Comparison of ENCODE assay signal across 8 cellular contexts in the genomic region with DNA sequence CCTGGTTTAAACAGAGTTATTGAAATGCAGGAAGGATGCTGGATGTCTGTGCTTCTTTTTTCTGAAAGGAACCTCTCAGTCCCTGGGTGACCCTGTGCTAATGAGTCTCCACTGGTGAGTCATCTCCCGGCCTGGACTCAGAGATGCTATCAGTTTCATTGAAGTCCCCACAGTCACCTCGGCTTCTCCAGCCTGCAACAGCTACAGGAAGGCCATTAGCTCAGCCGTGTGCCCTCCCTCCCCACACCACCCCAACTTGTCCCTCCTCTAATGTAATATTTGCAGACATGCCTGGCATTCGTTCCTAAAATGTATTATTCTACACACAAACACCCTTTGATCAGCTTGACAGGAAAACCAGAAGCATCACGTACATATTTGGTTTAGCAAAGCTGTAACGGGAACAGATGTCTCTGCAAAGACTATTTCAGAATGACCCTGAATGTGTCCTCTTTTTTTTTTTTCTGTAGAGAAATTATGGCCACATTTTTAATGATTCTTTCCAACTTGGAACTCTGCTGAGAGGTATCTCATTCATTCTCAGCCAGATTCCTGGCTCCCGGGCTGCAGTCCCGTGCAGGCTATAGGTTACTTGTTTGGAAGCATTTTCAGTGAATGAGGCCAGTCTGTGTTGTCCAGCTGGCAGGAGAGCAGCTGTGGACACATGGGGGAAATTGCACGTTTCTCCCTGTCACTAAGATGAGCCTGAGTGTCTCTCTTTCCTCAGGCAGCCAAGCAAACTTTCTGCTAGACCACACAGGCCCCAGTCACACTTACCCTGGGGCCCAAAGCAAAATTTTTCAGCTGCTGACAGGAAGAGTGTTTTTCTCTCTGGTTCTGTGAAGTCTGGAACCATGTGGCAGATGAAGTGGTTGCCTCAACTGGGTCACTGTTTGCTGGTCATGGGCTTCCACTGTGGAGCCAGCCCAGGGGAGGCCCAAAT.
DNase-seq lines count a peak whose midpoint lies in the region; ATAC-seq and TF ChIP-seq lines count a peak whose summit lies in the region.

No MANE protein-coding gene starts in this region.

- peak overlapping the region; percentile 16; the same call in 1 of the 2 replicates for H3K9ac ChIP-seq in SK-N-SH

- H3K27me3 ChIP-seq in SK-N-SH (ENCODE audit: insufficient read depth) = no peaks in the 10 kb centered on the region

- no peak for TF ChIP-seq CTCF in SK-N-SH (IDR thresholded peaks at IDR 0.05)
- no peak for TF ChIP-seq CTCF in osteocyte (IDR thresholded peaks at IDR 0.05)
- no peak for TF ChIP-seq CTCF in coronary artery (IDR thresholded peaks at IDR 0.05)

- ATAC-seq in GM19467 (IDR thresholded peaks at IDR 0.05; ENCODE audit: unreplicated experiment) (peak; percentile 84), HG03442 (IDR thresholded peaks at IDR 0.05; ENCODE audit: unreplicated experiment) (peak; percentile 83), esophagus mucosa (peak; percentile 53)

- peaks cover 25 to 34% of the 10 kb centered on the region in 2 experiments for H3K4me1 ChIP-seq in SK-N-SH (ENCODE audit: control insufficient read depth in 1 of 2, insufficient read depth in 2 of 2, low read depth in 1 of 2, low read length in 1 of 2)

- H3K27ac Mint-ChIP-seq in osteocyte (ENCODE audit: unreplicated experiment) = peak overlapping the region; percentile 33

- no peaks in the 10 kb centered on the region for H3K27me3 Mint-ChIP-seq in osteocyte (ENCODE audit: unreplicated experiment)

- H3K4me2 ChIP-seq in SK-N-SH = peak overlapping the region; percentile 71

- peak overlapping the region in 1 of 2 experiments; percentile 14; a peak in 2 of 4 replicates for H3K4me3 ChIP-seq in SK-N-SH (ENCODE audit: low read depth in 2 of 2, low read length in 1 of 2)
- H3K4me3 ChIP-seq in coronary artery = no peak overlapping the region

- peak overlapping the region; percentile 17; the same call in 1 of the 2 replicates for H2AFZ ChIP-seq in SK-N-SH (ENCODE audit: low read depth)

- no peaks in the 10 kb centered on the region for H3K36me3 ChIP-seq in SK-N-SH (replicated peaks in 1 of 2; ENCODE audit: control insufficient read depth in 1 of 2, insufficient read depth in 2 of 2, low read length in 1 of 2)

- peak overlapping the region; percentile 74 to 97 for H3K27ac ChIP-seq in SK-N-SH (ENCODE audit: low read depth in 2 of 2, low read length in 1 of 2)
- H3K27ac ChIP-seq in coronary artery = no peak overlapping the region

- WGBS in SK-N-SH (ENCODE audit: low lambda C conversion rate) = 4% methylated on average over 9 of the region's 9 CpGs

- DNase-seq in EH (ENCODE audit: low read depth) (peak; percentile 93), SK-N-SH (peak; percentile 80), osteocyte (ENCODE audit: extremely low spot score, unreplicated experiment) (no peak), coronary artery (ENCODE audit: low spot score) (no peak), OCI-M2 (lab: John Stamatoyannopoulos, UW; ENCODE audit: unreplicated experiment) (no peak)

- no peaks in the 10 kb centered on the region for H3K9me3 ChIP-seq in SK-N-SH

- no peaks in the 10 kb centered on the region for H4K20me1 ChIP-seq in SK-N-SH (ENCODE audit: insufficient read depth)

- no peaks in the 10 kb centered on the region for H3K36me3 Mint-ChIP-seq in osteocyte (ENCODE audit: unreplicated experiment)

- peaks cover 41% of the 10 kb centered on the region for H3K4me1 Mint-ChIP-seq in osteocyte (ENCODE audit: unreplicated experiment)

- H3K9me2 ChIP-seq in SK-N-SH = no peaks in the 10 kb centered on the region

- H3K79me2 ChIP-seq in SK-N-SH (ENCODE audit: insufficient read depth) = no peaks in the 10 kb centered on the region

- TF ChIP-seq EP300 in SK-N-SH (IDR thresholded peaks at IDR 0.05; ENCODE audit: borderline replicate concordance in 1 of 2, low read depth in 1 of 2, low read length in 1 of 2) = peak; percentile 74 to 91; a peak in 2 of 4 replicates

- H3K4me3 Mint-ChIP-seq in osteocyte (ENCODE audit: unreplicated experiment) = no peak overlapping the region

- TF ChIP-seq RAD21 in SK-N-SH (IDR thresholded peaks at IDR 0.05; ENCODE audit: low read length) = peak; percentile 34

- CTCF ChIA-PET in SK-N-SH (lab: Yijun Ruan, JAX) = interaction anchor here (0.6 to 3.2 kb wide), 18 partner anchors 9 to 830 kb away, joined by 3 to 10 read pairs (median 3); no protein-coding TSS in a partner anchor

- POLR2A ChIA-PET in SK-N-SH (lab: Yijun Ruan, JAX) = interaction anchor here (0.6 to 2.5 kb wide), 7 partner anchors 13 to 539 kb away, joined by 3 to 8 read pairs (median 3); a partner anchor contains a TSS

- H3K9me3 Mint-ChIP-seq in osteocyte (ENCODE audit: unreplicated experiment) = no peaks in the 10 kb centered on the region

- H3F3A ChIP-seq in SK-N-SH (replicated peaks; ENCODE audit: insufficient read depth) = peaks cover 6% of the 10 kb centered on the region

TF ChIP-seq in SK-N-SH, 30 proteins besides CTCF, POLR2A, EP300 and RAD21 (continues in another document):
- TF ChIP-seq RCOR1 (IDR thresholded peaks at IDR 0.05; ENCODE audit: low read length) = peak; percentile 79
- TF ChIP-seq, protein P1, sequence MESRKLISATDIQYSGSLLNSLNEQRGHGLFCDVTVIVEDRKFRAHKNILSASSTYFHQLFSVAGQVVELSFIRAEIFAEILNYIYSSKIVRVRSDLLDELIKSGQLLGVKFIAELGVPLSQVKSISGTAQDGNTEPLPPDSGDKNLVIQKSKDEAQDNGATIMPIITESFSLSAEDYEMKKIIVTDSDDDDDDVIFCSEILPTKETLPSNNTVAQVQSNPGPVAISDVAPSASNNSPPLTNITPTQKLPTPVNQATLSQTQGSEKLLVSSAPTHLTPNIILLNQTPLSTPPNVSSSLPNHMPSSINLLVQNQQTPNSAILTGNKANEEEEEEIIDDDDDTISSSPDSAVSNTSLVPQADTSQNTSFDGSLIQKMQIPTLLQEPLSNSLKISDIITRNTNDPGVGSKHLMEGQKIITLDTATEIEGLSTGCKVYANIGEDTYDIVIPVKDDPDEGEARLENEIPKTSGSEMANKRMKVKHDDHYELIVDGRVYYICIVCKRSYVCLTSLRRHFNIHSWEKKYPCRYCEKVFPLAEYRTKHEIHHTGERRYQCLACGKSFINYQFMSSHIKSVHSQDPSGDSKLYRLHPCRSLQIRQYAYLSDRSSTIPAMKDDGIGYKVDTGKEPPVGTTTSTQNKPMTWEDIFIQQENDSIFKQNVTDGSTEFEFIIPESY (IDR thresholded peaks at IDR 0.05; ENCODE audit: borderline replicate concordance, low read depth) = no peak
- TF ChIP-seq TCF12 (IDR thresholded peaks at IDR 0.05) = peak; percentile 91
- peak; percentile 98 for TF ChIP-seq MXI1 (IDR thresholded peaks at IDR 0.05; ENCODE audit: low read depth, low read length)
- TF ChIP-seq FOXJ3 (CRISPR knock-in tag; IDR thresholded peaks at IDR 0.05) = peak; percentile 83
- TF ChIP-seq TAF1 (IDR thresholded peaks at IDR 0.05; ENCODE audit: borderline replicate concordance, low read depth, low read length) = no peak
- peak; percentile 47; the same call in 1 of the 2 replicates for TF ChIP-seq FOXM1 (IDR thresholded peaks at IDR 0.05; ENCODE audit: low read depth)
- TF ChIP-seq RXRA (IDR thresholded peaks at IDR 0.05; ENCODE audit: borderline replicate concordance, low read depth) = peak; percentile 97; the same call in 1 of the 2 replicates
- TF ChIP-seq, protein P2, sequence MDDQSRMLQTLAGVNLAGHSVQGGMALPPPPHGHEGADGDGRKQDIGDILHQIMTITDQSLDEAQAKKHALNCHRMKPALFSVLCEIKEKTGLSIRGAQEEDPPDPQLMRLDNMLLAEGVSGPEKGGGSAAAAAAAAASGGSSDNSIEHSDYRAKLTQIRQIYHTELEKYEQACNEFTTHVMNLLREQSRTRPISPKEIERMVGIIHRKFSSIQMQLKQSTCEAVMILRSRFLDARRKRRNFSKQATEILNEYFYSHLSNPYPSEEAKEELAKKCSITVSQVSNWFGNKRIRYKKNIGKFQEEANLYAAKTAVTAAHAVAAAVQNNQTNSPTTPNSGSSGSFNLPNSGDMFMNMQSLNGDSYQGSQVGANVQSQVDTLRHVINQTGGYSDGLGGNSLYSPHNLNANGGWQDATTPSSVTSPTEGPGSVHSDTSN (IDR thresholded peaks at IDR 0.05) = peak; percentile 75
- TF ChIP-seq RFX5 (IDR thresholded peaks at IDR 0.05; ENCODE audit: low read length) = no peak
- peak; percentile 82 for TF ChIP-seq NFIC (IDR thresholded peaks at IDR 0.05; ENCODE audit: borderline replicate concordance)
- TF ChIP-seq, protein P3, sequence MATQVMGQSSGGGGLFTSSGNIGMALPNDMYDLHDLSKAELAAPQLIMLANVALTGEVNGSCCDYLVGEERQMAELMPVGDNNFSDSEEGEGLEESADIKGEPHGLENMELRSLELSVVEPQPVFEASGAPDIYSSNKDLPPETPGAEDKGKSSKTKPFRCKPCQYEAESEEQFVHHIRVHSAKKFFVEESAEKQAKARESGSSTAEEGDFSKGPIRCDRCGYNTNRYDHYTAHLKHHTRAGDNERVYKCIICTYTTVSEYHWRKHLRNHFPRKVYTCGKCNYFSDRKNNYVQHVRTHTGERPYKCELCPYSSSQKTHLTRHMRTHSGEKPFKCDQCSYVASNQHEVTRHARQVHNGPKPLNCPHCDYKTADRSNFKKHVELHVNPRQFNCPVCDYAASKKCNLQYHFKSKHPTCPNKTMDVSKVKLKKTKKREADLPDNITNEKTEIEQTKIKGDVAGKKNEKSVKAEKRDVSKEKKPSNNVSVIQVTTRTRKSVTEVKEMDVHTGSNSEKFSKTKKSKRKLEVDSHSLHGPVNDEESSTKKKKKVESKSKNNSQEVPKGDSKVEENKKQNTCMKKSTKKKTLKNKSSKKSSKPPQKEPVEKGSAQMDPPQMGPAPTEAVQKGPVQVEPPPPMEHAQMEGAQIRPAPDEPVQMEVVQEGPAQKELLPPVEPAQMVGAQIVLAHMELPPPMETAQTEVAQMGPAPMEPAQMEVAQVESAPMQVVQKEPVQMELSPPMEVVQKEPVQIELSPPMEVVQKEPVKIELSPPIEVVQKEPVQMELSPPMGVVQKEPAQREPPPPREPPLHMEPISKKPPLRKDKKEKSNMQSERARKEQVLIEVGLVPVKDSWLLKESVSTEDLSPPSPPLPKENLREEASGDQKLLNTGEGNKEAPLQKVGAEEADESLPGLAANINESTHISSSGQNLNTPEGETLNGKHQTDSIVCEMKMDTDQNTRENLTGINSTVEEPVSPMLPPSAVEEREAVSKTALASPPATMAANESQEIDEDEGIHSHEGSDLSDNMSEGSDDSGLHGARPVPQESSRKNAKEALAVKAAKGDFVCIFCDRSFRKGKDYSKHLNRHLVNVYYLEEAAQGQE (IDR thresholded peaks at IDR 0.05; ENCODE audit: low read depth, low read length) = peak; percentile 63
- TF ChIP-seq GABPA (IDR thresholded peaks at IDR 0.05; ENCODE audit: low read depth) = no peak
- TF ChIP-seq MEF2A (IDR thresholded peaks at IDR 0.05; ENCODE audit: borderline replicate concordance, low read depth) = no peak; the same call in 1 of the 2 replicates
- TF ChIP-seq FOSL2 (IDR thresholded peaks at IDR 0.05; ENCODE audit: borderline replicate concordance, low read depth) = peak; percentile 94; the same call in 1 of the 2 replicates
- TF ChIP-seq ELF1 (IDR thresholded peaks at IDR 0.05) = 0 out of 2 replicates have a peak, but pooled peaks have one; percentile 6
- peak; percentile 91 for TF ChIP-seq GATA2 (CRISPR knock-in tag; IDR thresholded peaks at IDR 0.05)

Comparison
In these comparisons a context has a peak if more than half of its experiments do, and no peak if none do; other contexts are left out.
1. DNase-seq: peak in EH (single experiment) and SK-N-SH (single experiment); none in osteocyte (single experiment), coronary artery (single experiment) and OCI-M2 (single experiment).
2. H3K27ac ChIP-seq: peak in SK-N-SH (2 of 2); none in coronary artery (0 of 2).
3. Peak in every context shown above with its lines, with median percentiles within 50 percentile points of each other: ATAC-seq.